11 cellular contexts compared by ENCODE assay signal in the genomic region with DNA sequence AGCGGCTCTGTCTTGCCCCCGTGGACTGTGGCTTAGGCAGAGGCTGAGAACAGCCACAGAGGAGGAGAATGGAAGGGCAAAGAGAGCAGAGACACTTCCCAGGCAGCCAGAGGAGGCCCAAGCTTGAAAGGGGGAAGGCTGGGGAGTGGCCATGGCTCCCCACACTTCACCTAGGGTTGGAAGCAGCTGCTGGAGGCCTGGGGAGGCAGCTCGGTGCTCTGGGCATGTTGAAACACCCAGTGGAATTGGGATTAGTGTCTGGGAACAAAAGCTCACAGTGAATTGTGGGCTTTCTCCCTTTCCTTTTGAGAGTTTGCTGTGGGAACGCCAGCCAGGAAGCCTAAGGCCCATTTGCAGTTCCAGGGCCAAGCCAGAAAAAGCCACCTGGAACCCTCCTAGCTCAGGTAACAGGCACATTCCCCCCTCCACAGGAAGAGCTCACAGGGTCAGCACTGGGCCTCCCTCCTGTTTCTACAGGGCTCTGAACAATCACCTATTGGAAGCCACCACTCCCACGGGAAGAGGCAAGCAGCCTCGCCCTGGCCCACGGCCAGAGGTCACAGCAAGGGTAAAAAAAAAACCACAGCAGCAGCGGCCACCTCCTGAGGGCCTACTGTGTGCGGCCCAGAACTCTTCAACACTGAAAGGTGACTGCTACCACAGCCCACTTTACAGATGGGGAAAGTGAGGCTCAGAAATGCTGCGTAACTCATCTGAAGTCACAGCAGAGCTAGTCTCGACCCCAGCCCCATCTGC. TPM values are rescaled to one million over a fixed set of nuclear protein-coding genes. Genes with fewer than 3 reads are reported as not detected.
DNase-seq lines count a peak whose midpoint lies in the region; ATAC-seq and TF ChIP-seq lines count a peak whose summit lies in the region.
"Had no signal": no experiment of that assay in that cellular context is flagged by ENCODE, and none has a peak within 500 bp of the region (broad histone marks: within the 10 kb centered on the region; RNA-seq: fewer than 3 reads in every experiment).

No MANE protein-coding gene starts in this region.

- H3K9me3 Mint-ChIP-seq in activated B cell treated with CpG ODN at 0.5 μM for 24 hours: peaks cover 3% of the 10 kb centered on the region
- H3K9me3 Mint-ChIP-seq: activated T-cell treated with anti-CD3 and anti-CD28 coated beads, Interleukin-2, amount 50 U/mL, for 4 hours had no signal

- no peaks in the 10 kb centered on the region for H3K27me3 ChIP-seq in hepatocyte
- no peaks in the 10 kb centered on the region for H3K27me3 ChIP-seq in stomach smooth muscle (ENCODE audit: control insufficient read depth in 1 of 2, insufficient read depth in 2 of 2, low read length in 2 of 2)
- H3K27me3 ChIP-seq: BE2C had no signal

- H3K27ac ChIP-seq in hepatocyte (peak overlapping the region; percentile 87), stomach smooth muscle (ENCODE audit: low read length) (peak overlapping the region; percentile 58)

- peak overlapping the region; percentile 46 to 47 for H3K9ac ChIP-seq in stomach smooth muscle (ENCODE audit: low read length in 2 of 2)

- peak overlapping the region; percentile 55 for H3K4me2 ChIP-seq in hepatocyte

- H3K4me1 Mint-ChIP-seq in activated B cell treated with CpG ODN at 0.5 μM for 24 hours: peaks cover 80% of the 10 kb centered on the region

- DNase-seq in NCI-H2196 (lab: John Stamatoyannopoulos, UW; ENCODE audit: unreplicated experiment) (peak; percentile 47), NCI-H2196 treated with DMSO at 0.1 percent for 48 hours (lab: John Stamatoyannopoulos, UW; ENCODE audit: unreplicated experiment) (no peak), activated B cell treated with CpG ODN at 0.5 μM for 24 hours (no peak), hepatocyte (ENCODE audit: low spot score) (no peak), cerebellar cortex (ENCODE audit: low spot score) (no peak)
- DNase-seq: activated T-cell treated with anti-CD3 and anti-CD28 coated beads, Interleukin-2, amount 50 U/mL, for 4 hours; BE2C; OCI-M1 had no signal

- H3K36me3 ChIP-seq in hepatocyte (replicated peaks; ENCODE audit: insufficient read depth, low read depth) (no peaks in the 10 kb centered on the region), stomach smooth muscle (ENCODE audit: control insufficient read depth in 2 of 2, insufficient read depth in 2 of 2, low read length in 2 of 2) (no peaks in the 10 kb centered on the region)
- H3K36me3 ChIP-seq: BE2C had no signal

- H3K9me3 ChIP-seq in hepatocyte (ENCODE audit: low read depth) (no peaks in the 10 kb centered on the region), stomach smooth muscle (ENCODE audit: control insufficient read depth in 2 of 2, low read length in 2 of 2) (no peaks in the 10 kb centered on the region)
- H3K9me3 ChIP-seq: BE2C had no signal

- 66% methylated on average over 11 of the region's 11 CpGs for WGBS in hepatocyte (ENCODE audit: low lambda C conversion rate, missing lambda C conversion rate)

- CTCF ChIA-PET in activated B cell treated with CpG ODN at 0.5 μM for 24 hours (lab: Charles Lee): no interaction called here

- H3K4me1 ChIP-seq in hepatocyte (ENCODE audit: insufficient read depth): peaks cover 59% of the 10 kb centered on the region
- H3K4me1 ChIP-seq in stomach smooth muscle (ENCODE audit: control insufficient read depth, insufficient read depth, low read length): peaks cover 56% of the 10 kb centered on the region

- H3K36me3 Mint-ChIP-seq in activated B cell treated with CpG ODN at 0.5 μM for 24 hours (ENCODE audit: low read depth): peaks cover 44% of the 10 kb centered on the region

- peak overlapping the region; percentile 75 for H3K27ac Mint-ChIP-seq in activated B cell treated with CpG ODN at 0.5 μM for 24 hours

- no peak overlapping the region for H2AFZ ChIP-seq in hepatocyte

- H3K79me2 ChIP-seq in hepatocyte: peaks cover 92% of the 10 kb centered on the region

- H3K4me3 ChIP-seq in hepatocyte: no peak overlapping the region
- H3K4me3 ChIP-seq in stomach smooth muscle (ENCODE audit: low read length in 2 of 2): no peak overlapping the region

- intact Hi-C loops in activated B cell treated with CpG ODN at 0.5 μM for 24 hours (cut with micrococcal nuclease): no loop called here

- H4K20me1 ChIP-seq in hepatocyte (ENCODE audit: insufficient read depth, poor library complexity, severe bottlenecking): peaks cover 23% of the 10 kb centered on the region

- no peaks in the 10 kb centered on the region for H3K27me3 Mint-ChIP-seq in activated B cell treated with CpG ODN at 0.5 μM for 24 hours

- TF ChIP-seq CTCF in activated B cell treated with CpG ODN at 0.5 μM for 24 hours (IDR thresholded peaks at IDR 0.05) (no peak), hepatocyte (IDR thresholded peaks at IDR 0.05; ENCODE audit: poor library complexity) (no peak)

- H3K4me3 Mint-ChIP-seq in activated B cell treated with CpG ODN at 0.5 μM for 24 hours: no peak overlapping the region
- H3K4me3 Mint-ChIP-seq: activated T-cell treated with anti-CD3 and anti-CD28 coated beads, Interleukin-2, amount 50 U/mL, for 4 hours had no signal

- ATAC-seq in activated B cell treated with CpG ODN at 0.5 μM for 24 hours (ENCODE audit: low read depth): no peak
- ATAC-seq in GM21737 (IDR thresholded peaks at IDR 0.05; ENCODE audit: unreplicated experiment): no peak
- ATAC-seq in GM21423 (IDR thresholded peaks at IDR 0.05; ENCODE audit: unreplicated experiment): no peak
- ATAC-seq: activated T-cell treated with anti-CD3 and anti-CD28 coated beads, Interleukin-2, amount 50 U/mL, for 4 hours had no signal

- POLR2A ChIA-PET in activated B cell treated with CpG ODN at 0.5 μM for 24 hours (lab: Charles Lee): interaction anchor here (1.2 to 3.0 kb wide), 3 partner anchors 11 to 23 kb away, joined by 3 to 13 read pairs (median 3); no protein-coding TSS in a partner anchor

- H3K9me2 ChIP-seq in hepatocyte (replicated peaks; ENCODE audit: insufficient read depth): no peaks in the 10 kb centered on the region

RNA-seq across cellular contexts. Expression of a gene that starts 20.2 kb away (rescaled TPM):
- 65.8 and 88.1 TPM in 2 replicates for total RNA-seq in activated B cell treated with CpG ODN at 0.5 μM for 24 hours
- total RNA-seq in hepatocyte: 38.1 and 47.9 TPM in 2 replicates
- 43.6 and 44.1 TPM in 2 replicates for polyA plus RNA-seq in hepatocyte

RNA-seq across cellular contexts. Expression of a gene that starts 22.9 kb away (rescaled TPM):
- 41.4 and 50.6 TPM in 2 replicates for total RNA-seq in activated B cell treated with CpG ODN at 0.5 μM for 24 hours
- 19.2 and 22.4 TPM in 2 replicates for total RNA-seq in hepatocyte
- polyA plus RNA-seq in hepatocyte: 57.1 and 61.9 TPM in 2 replicates

RNA-seq across cellular contexts. Expression of a gene that starts 30.0 kb away (rescaled TPM):
- 1.7 and 1.8 TPM in 2 replicates for total RNA-seq in activated B cell treated with CpG ODN at 0.5 μM for 24 hours
- total RNA-seq in hepatocyte: 1.6 and 3.7 TPM in 2 replicates
- polyA plus RNA-seq in hepatocyte: 1.4 and 2.5 TPM in 2 replicates

RNA-seq across cellular contexts. Expression of a gene that starts 43.7 kb away (rescaled TPM):
- total RNA-seq in activated B cell treated with CpG ODN at 0.5 μM for 24 hours (71.3 and 85.4 TPM in 2 replicates), hepatocyte (13.2 and 14.6 TPM in 2 replicates)
- 14.3 and 15.2 TPM in 2 replicates for polyA plus RNA-seq in hepatocyte
